9 cellular contexts compared by ENCODE assay signal in the genomic region with DNA sequence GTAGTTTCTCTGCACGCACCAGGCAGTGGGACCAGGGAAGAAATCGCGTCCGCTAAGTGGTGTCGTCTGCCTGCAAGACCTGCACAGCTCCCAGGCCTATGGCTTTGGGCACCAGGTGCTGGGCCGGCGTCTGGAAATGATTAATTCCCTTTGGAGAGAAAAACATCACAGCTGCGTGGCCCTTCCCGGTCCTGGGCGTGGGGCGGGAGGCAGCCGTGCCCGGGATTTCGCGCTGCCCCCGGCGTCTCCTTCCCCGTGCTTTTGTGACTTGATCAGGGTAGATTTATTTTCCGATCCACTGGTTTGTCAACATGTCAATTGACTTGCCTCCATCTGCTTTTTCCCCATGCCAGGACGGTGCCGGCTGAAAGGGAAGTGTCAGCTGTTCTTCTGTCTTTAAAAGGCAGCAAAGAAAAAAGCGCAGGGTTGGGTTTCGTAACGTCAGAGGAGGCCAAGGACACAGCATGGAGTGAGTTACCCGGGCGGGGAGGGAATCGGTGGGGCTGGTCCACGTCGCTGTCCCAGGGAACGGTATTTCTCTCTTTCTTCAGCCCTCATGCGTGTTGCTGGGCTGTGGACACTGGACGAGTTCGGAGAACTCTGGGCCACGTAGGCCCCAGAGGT.
DNase-seq lines count a peak whose midpoint lies in the region; ATAC-seq, FAIRE-seq and TF ChIP-seq lines count a peak whose summit lies in the region.
"Had no signal": no experiment of that assay in that cellular context is flagged by ENCODE, and none has a peak within 500 bp of the region (broad histone marks: within the 10 kb centered on the region; RNA-seq: fewer than 3 reads in every experiment).

No MANE protein-coding gene starts in this region.

- H3K27ac ChIP-seq in H1 (ENCODE audit: low read depth, low read length), result no peak overlapping the region

- H3K27me3 ChIP-seq in H1 (replicated peaks in 1 of 4; ENCODE audit: control insufficient read depth in 3 of 4, extremely low read depth in 1 of 4, insufficient read depth in 3 of 4, low read length in 3 of 4), result no peaks in the 10 kb centered on the region

- peaks cover 4% of the 10 kb centered on the region for H3K27me3 Mint-ChIP-seq in nephron (ENCODE audit: low read depth)
- H3K27me3 Mint-ChIP-seq in activated CD8-positive, alpha-beta memory T cell treated with anti-CD3 and anti-CD28 coated beads, Interleukin-2, amount 10 ng/mL, durations not matched to agents 7 days and 5 days, result no peaks in the 10 kb centered on the region
- H3K27me3 Mint-ChIP-seq in activated T-cell treated with anti-CD3 and anti-CD28 coated beads, Interleukin-2, amount 50 U/mL, for 4 hours (ENCODE audit: low read depth), result peaks cover 3% of the 10 kb centered on the region

- no peak overlapping the region for H4K91ac ChIP-seq in H1 (replicated peaks; ENCODE audit: insufficient read length, low read length)

- no peak overlapping the region for H3K56ac ChIP-seq in H1 (replicated peaks; ENCODE audit: insufficient read length, low read depth, low read length)

- TF ChIP-seq EP300 in H1 (IDR thresholded peaks at IDR 0.05; ENCODE audit: borderline replicate concordance in 1 of 2, low read depth in 2 of 2, low read length in 2 of 2), result no peak

- no peaks in the 10 kb centered on the region for H3K79me2 ChIP-seq in H1 (ENCODE audit: control insufficient read depth in 1 of 2, insufficient read depth in 2 of 2, low read length in 2 of 2)

- H3K14ac ChIP-seq in H1 (ENCODE audit: insufficient read length), result no peak overlapping the region

- TF ChIP-seq POLR2A in H1 (IDR thresholded peaks at IDR 0.05; ENCODE audit: control extremely low read depth in 1 of 2, low read depth in 2 of 2, low read length in 2 of 2), result no peak

- FAIRE-seq in H1 (lab: Jason Lieb, UNC), result no peak

- POLR2A ChIA-PET in H1 (lab: Charles Lee; ENCODE audit: partially characterized antibody), result no interaction called here

- no peak overlapping the region for H3K4me2 ChIP-seq in H1 (ENCODE audit: insufficient read depth in 1 of 2, low read depth in 2 of 2, low read length in 2 of 2)

- no peak for TF ChIP-seq RAD21 in H1 (IDR thresholded peaks at IDR 0.05 in 1 of 2, conservative IDR thresholded peaks at IDR 0.05 in 1 of 2; ENCODE audit: low read depth in 2 of 2, low read length in 2 of 2)

- H3K23ac ChIP-seq in H1 (ENCODE audit: insufficient read length), result no peak overlapping the region

- peak overlapping the region in 2 of 3 experiments; percentile 24 to 45 for H3K4me3 Mint-ChIP-seq in nephron
- H3K4me3 Mint-ChIP-seq in activated CD8-positive, alpha-beta memory T cell treated with anti-CD3 and anti-CD28 coated beads, Interleukin-2, amount 10 ng/mL, durations not matched to agents 7 days and 5 days, result no peak overlapping the region
- no peak overlapping the region for H3K4me3 Mint-ChIP-seq in activated T-cell treated with anti-CD3 and anti-CD28 coated beads, Interleukin-2, amount 50 U/mL, for 4 hours

- no peak for ATAC-seq in GM18498 (IDR thresholded peaks at IDR 0.05; ENCODE audit: unreplicated experiment)
- ATAC-seq in activated CD8-positive, alpha-beta memory T cell treated with anti-CD3 and anti-CD28 coated beads, Interleukin-2, amount 10 ng/mL, durations not matched to agents 7 days and 5 days, result no peak
- ATAC-seq in activated T-cell treated with anti-CD3 and anti-CD28 coated beads, Interleukin-2, amount 50 U/mL, for 4 hours, result no peak

- H3K4me1 ChIP-seq in H1 (replicated peaks in 1 of 4; ENCODE audit: control insufficient read depth in 3 of 4, insufficient read depth in 4 of 4, low read length in 3 of 4), result peaks cover 0 to 2% (median 0%) of the 10 kb centered on the region in 4 experiments; a peak in 2 of 7 replicates

- H2BK12ac ChIP-seq in H1 (ENCODE audit: low read depth, low read length), result no peak overlapping the region

- peaks cover 8% of the 10 kb centered on the region; the same call in 1 of the 2 replicates for H3K23me2 ChIP-seq in H1 (ENCODE audit: low read depth, low read length)

- peaks cover 29% of the 10 kb centered on the region for H3K4me1 Mint-ChIP-seq in nephron
- H3K4me1 Mint-ChIP-seq in activated CD8-positive, alpha-beta memory T cell treated with anti-CD3 and anti-CD28 coated beads, Interleukin-2, amount 10 ng/mL, durations not matched to agents 7 days and 5 days, result no peaks in the 10 kb centered on the region
- H3K4me1 Mint-ChIP-seq in activated T-cell treated with anti-CD3 and anti-CD28 coated beads, Interleukin-2, amount 50 U/mL, for 4 hours (ENCODE audit: low read depth), result no peaks in the 10 kb centered on the region

- H3K27ac Mint-ChIP-seq in nephron, result peak overlapping the region; percentile 71 to 76 (median 75)
- H3K27ac Mint-ChIP-seq in activated CD8-positive, alpha-beta memory T cell treated with anti-CD3 and anti-CD28 coated beads, Interleukin-2, amount 10 ng/mL, durations not matched to agents 7 days and 5 days, result no peak overlapping the region

- H3K4me3 ChIP-seq in H1 (ENCODE audit: extremely low read depth in 1 of 4, insufficient read depth in 2 of 4, low read depth in 3 of 4, low read length in 4 of 4), result no peak overlapping the region

- TF ChIP-seq CTCF in H1 (IDR thresholded peaks at IDR 0.05; ENCODE audit: control extremely low read depth in 1 of 3, insufficient read depth in 1 of 3, low read depth in 1 of 3, low read length in 3 of 3) (no peak), nephron (IDR thresholded peaks at IDR 0.05; ENCODE audit: unreplicated experiment in 3 of 3) (no peak)

- H4K5ac ChIP-seq in H1 (ENCODE audit: insufficient read length, low read depth, low read length), result no peak overlapping the region

- no peak overlapping the region for H3K9ac ChIP-seq in H1 (replicated peaks in 1 of 4; ENCODE audit: extremely low read depth in 1 of 4, low read depth in 3 of 4, low read length in 3 of 4)

- CTCF ChIA-PET in H1 (lab: Charles Lee; ENCODE audit: partially characterized antibody), result interaction anchor here (0.8 to 2.2 kb wide), 7 partner anchors 10 to 343 kb away, joined by 3 to 5 read pairs (median 3); no protein-coding TSS in a partner anchor
- CTCF ChIA-PET in activated CD8-positive, alpha-beta memory T cell treated with anti-CD3 and anti-CD28 coated beads, Interleukin-2, amount 10 ng/mL, durations not matched to agents 7 days and 5 days (lab: Charles Lee), result interaction anchor here (1.1 kb wide), 1 partner anchor 236 kb away, joined by 3 read pairs; no protein-coding TSS in a partner anchor

- no peaks in the 10 kb centered on the region for H3K79me1 ChIP-seq in H1 (ENCODE audit: low read depth, low read length)

- no peaks in the 10 kb centered on the region for H4K20me1 ChIP-seq in H1 (replicated peaks in 1 of 2; ENCODE audit: control insufficient read depth in 1 of 2, insufficient read depth in 2 of 2, low read length in 2 of 2)

- peak overlapping the region; percentile 16; the same call in 1 of the 2 replicates for H2BK5ac ChIP-seq in H1 (ENCODE audit: low read depth, low read length)

- no peak overlapping the region for H3K18ac ChIP-seq in H1 (ENCODE audit: extremely low read depth, low read length)

- H3K9me3 Mint-ChIP-seq in nephron, result peaks cover 11% of the 10 kb centered on the region
- peaks cover 4% of the 10 kb centered on the region for H3K9me3 Mint-ChIP-seq in activated CD8-positive, alpha-beta memory T cell treated with anti-CD3 and anti-CD28 coated beads, Interleukin-2, amount 10 ng/mL, durations not matched to agents 7 days and 5 days (ENCODE audit: low read depth)
- H3K9me3 Mint-ChIP-seq in activated T-cell treated with anti-CD3 and anti-CD28 coated beads, Interleukin-2, amount 50 U/mL, for 4 hours, result peaks cover 5% of the 10 kb centered on the region

- H2AFZ ChIP-seq in H1 (ENCODE audit: low read length), result no peak overlapping the region

- H3K4ac ChIP-seq in H1 (replicated peaks; ENCODE audit: insufficient read length, low read depth, low read length), result no peak overlapping the region

- H2AK5ac ChIP-seq in H1 (ENCODE audit: low read depth, low read length), result no peak overlapping the region

- no peak overlapping the region for H2BK15ac ChIP-seq in H1 (ENCODE audit: low read length)

- H3K36me3 ChIP-seq in H1 (ENCODE audit: control insufficient read depth in 2 of 4, insufficient read depth in 4 of 4, low read length in 3 of 4), result no peaks in the 10 kb centered on the region

- H3K9me3 ChIP-seq in H1 (ENCODE audit: insufficient read depth in 2 of 2, low read depth in 1 of 2, low read length in 1 of 2), result peaks cover under 1 to 4% of the 10 kb centered on the region in 2 experiments; a peak in 3 of 4 replicates

- no peak overlapping the region for H2BK20ac ChIP-seq in H1 (ENCODE audit: low read length)

- peaks cover 5% of the 10 kb centered on the region for H3K36me3 Mint-ChIP-seq in nephron (ENCODE audit: low read depth)
- H3K36me3 Mint-ChIP-seq in activated CD8-positive, alpha-beta memory T cell treated with anti-CD3 and anti-CD28 coated beads, Interleukin-2, amount 10 ng/mL, durations not matched to agents 7 days and 5 days, result peaks cover 3% of the 10 kb centered on the region
- no peaks in the 10 kb centered on the region for H3K36me3 Mint-ChIP-seq in activated T-cell treated with anti-CD3 and anti-CD28 coated beads, Interleukin-2, amount 50 U/mL, for 4 hours (ENCODE audit: insufficient read depth)

- DNase-seq in C1 segment of cervical spinal cord (lab: John Stamatoyannopoulos, UW) (peak in 8 of 14 donors; percentile 3 to 40 (median 22)), NCI-H2171 treated with DMSO at 0.1 percent for 48 hours (lab: John Stamatoyannopoulos, UW) (peak; percentile 91), H1 (ENCODE audit: low read depth in 1 of 2, low spot score in 2 of 2) (no peak)
- no peak for DNase-seq in stimulated activated CD4-positive, alpha-beta T cell treated with anti-CD3 and anti-CD28 coated beads, Interleukin-4, amount 100 ng/mL, for 24 hours
- no peak for DNase-seq in activated CD8-positive, alpha-beta memory T cell treated with anti-CD3 and anti-CD28 coated beads, Interleukin-2, amount 10 ng/mL, durations not matched to agents 7 days and 5 days
- no peak for DNase-seq in activated T-cell treated with anti-CD3 and anti-CD28 coated beads, Interleukin-2, amount 50 U/mL, for 4 hours
- DNase-seq: NCI-H187 treated with DMSO at 0.1 percent for 48 hours had no signal

- H4K8ac ChIP-seq in H1 (ENCODE audit: extremely low read depth, insufficient read depth, low read length), result peak overlapping the region; percentile 9; the same call in 1 of the 2 replicates

- WGBS in H1 (ENCODE audit: extremely low coverage in 1 of 2, insufficient coverage in 1 of 2, insufficient read length in 1 of 2, insufficient replicate concordance in 2 of 2, low coverage in 1 of 2, low lambda C conversion rate in 2 of 2, missing lambda C conversion rate in 1 of 2), 2 experiments, result 85% methylated on average over 31 of the region's 34 CpGs; no CpG with 5 or more reads in 1 of the 2 experiments

- H2BK120ac ChIP-seq in H1 (replicated peaks; ENCODE audit: low read depth, low read length), result no peak overlapping the region

TF ChIP-seq in H1, 55 proteins besides CTCF, POLR2A, EP300 and RAD21 (continues in another document):
- TF ChIP-seq SRF (IDR thresholded peaks at IDR 0.05; ENCODE audit: low read depth, low read length) (no peak), RFX5 (IDR thresholded peaks at IDR 0.05; ENCODE audit: borderline replicate concordance, low read depth, low read length) (no peak), SIN3A (conservative IDR thresholded peaks at IDR 0.05 in 1 of 2, IDR thresholded peaks at IDR 0.05 in 1 of 2; ENCODE audit: low read depth in 1 of 2, low read length in 2 of 2) (no peak)

Comparison
In these comparisons a context has a peak if more than half of its experiments do, and no peak if none do; other contexts are left out.
1. DNase-seq: peak in C1 segment of cervical spinal cord (8 of 14) and NCI-H2171 treated with DMSO at 0.1 percent for 48 hours (single experiment); none in H1 (0 of 2), stimulated activated CD4-positive, alpha-beta T cell treated with anti-CD3 and anti-CD28 coated beads, Interleukin-4, amount 100 ng/mL, for 24 hours (single experiment), activated CD8-positive, alpha-beta memory T cell treated with anti-CD3 and anti-CD28 coated beads, Interleukin-2, amount 10 ng/mL, durations not matched to agents 7 days and 5 days (single experiment) and activated T-cell treated with anti-CD3 and anti-CD28 coated beads, Interleukin-2, amount 50 U/mL, for 4 hours (single experiment).
2. H3K4me3 Mint-ChIP-seq: peak in nephron (2 of 3); none in activated CD8-positive, alpha-beta memory T cell treated with anti-CD3 and anti-CD28 coated beads, Interleukin-2, amount 10 ng/mL, durations not matched to agents 7 days and 5 days (single experiment) and activated T-cell treated with anti-CD3 and anti-CD28 coated beads, Interleukin-2, amount 50 U/mL, for 4 hours (single experiment).